9 cellular contexts compared by ENCODE assay signal in genomic region chr6:51350308-51350904, GRCh38.
DNase-seq lines count a peak whose midpoint lies in the region; ATAC-seq and TF ChIP-seq lines count a peak whose summit lies in the region.
"Had no signal": no experiment of that assay in that cellular context is flagged by ENCODE, and none has a peak within 500 bp of the region (broad histone marks: within the 10 kb centered on the region; RNA-seq: fewer than 3 reads in every experiment).

No MANE protein-coding gene starts in this region.

- peak; percentile 40 for TF ChIP-seq CTCF in GM10266 (IDR thresholded peaks at IDR 0.05; ENCODE audit: control insufficient read depth, insufficient read depth, low read depth, missing control alignments)
- peak; percentile 52 for TF ChIP-seq CTCF in LNCAP (IDR thresholded peaks at IDR 0.05)
- peak; percentile 46 for TF ChIP-seq CTCF in MCF 10A (IDR thresholded peaks at IDR 0.05; ENCODE audit: unreplicated experiment)
- peak in 2 of 3 experiments; percentile 14 to 48 for TF ChIP-seq CTCF in nephron (IDR thresholded peaks at IDR 0.05; ENCODE audit: unreplicated experiment in 3 of 3)

- H3K36me3 Mint-ChIP-seq in MCF 10A (ENCODE audit: insufficient read depth, unreplicated experiment) (no peaks in the 10 kb centered on the region), nephron (ENCODE audit: low read depth) (no peaks in the 10 kb centered on the region)

- H3K27ac Mint-ChIP-seq in MCF 10A (ENCODE audit: low read depth, unreplicated experiment) = no peak overlapping the region
- no peak overlapping the region for H3K27ac Mint-ChIP-seq in nephron
- H3K27ac Mint-ChIP-seq: stimulated activated naive CD8-positive, alpha-beta T cell treated with anti-CD3 and anti-CD28 coated beads, Interleukin-15, Interleukin-2, amounts not matched to agents 100 ng/mL and 50 ng/mL, for 24 hours had no signal

- no peak overlapping the region for H3K4me3 Mint-ChIP-seq in MCF 10A (ENCODE audit: unreplicated experiment)
- H3K4me3 Mint-ChIP-seq in nephron = no peak overlapping the region
- H3K4me3 Mint-ChIP-seq: stimulated activated naive CD8-positive, alpha-beta T cell treated with anti-CD3 and anti-CD28 coated beads, Interleukin-15, Interleukin-2, amounts not matched to agents 100 ng/mL and 50 ng/mL, for 24 hours had no signal

- DNase-seq in GM10266 (ENCODE audit: extremely low spot score) (peak; percentile 6), MCF 10A (ENCODE audit: unreplicated experiment) (peak; percentile 30), AG08395 (ENCODE audit: low spot score) (no peak)
- DNase-seq in activated CD4-positive, CD25-positive, alpha-beta regulatory T cell treated with anti-CD3 and anti-CD28 coated beads, Interleukin-2, amount 50 U/mL, for 72 hours = no peak
- DNase-seq in activated effector memory CD4-positive, alpha-beta T cell treated with Interleukin-2 at 50 U/mL for 16 hours = no peak

- no peak for ATAC-seq in GM21717 (IDR thresholded peaks at IDR 0.05; ENCODE audit: unreplicated experiment)

- peaks cover 26% of the 10 kb centered on the region for H3K9me3 Mint-ChIP-seq in MCF 10A (ENCODE audit: unreplicated experiment)
- H3K9me3 Mint-ChIP-seq in nephron = peaks cover 13% of the 10 kb centered on the region

- POLR2A ChIA-PET in MCF 10A (lab: Yijun Ruan, JAX) = no interaction called here

- H3K27me3 Mint-ChIP-seq in MCF 10A (ENCODE audit: insufficient read depth, unreplicated experiment) (no peaks in the 10 kb centered on the region), nephron (ENCODE audit: low read depth) (peaks cover 8% of the 10 kb centered on the region)
- H3K27me3 Mint-ChIP-seq: stimulated activated naive CD8-positive, alpha-beta T cell treated with anti-CD3 and anti-CD28 coated beads, Interleukin-15, Interleukin-2, amounts not matched to agents 100 ng/mL and 50 ng/mL, for 24 hours had no signal

- BruUV-seq in MCF 10A (replicated peaks; lab: Mats Ljungman, UMichigan) = no TSS peak

- intact Hi-C loops in MCF 10A (cut with micrococcal nuclease) = loop anchor here (1.0 to 10.0 kb wide), 3 partner anchors 164 to 534 kb away; no protein-coding TSS in a partner anchor

- H3K4me1 Mint-ChIP-seq in MCF 10A (ENCODE audit: insufficient read depth, unreplicated experiment) = peaks cover 6% of the 10 kb centered on the region
- no peaks in the 10 kb centered on the region for H3K4me1 Mint-ChIP-seq in nephron

- CTCF ChIA-PET in MCF 10A (lab: Yijun Ruan, JAX) = interaction anchor here (0.6 to 3.7 kb wide), 30 partner anchors 15 to 695 kb away, joined by 3 to 26 read pairs (median 4); no protein-coding TSS in a partner anchor

Comparison
In these comparisons a context has a peak if more than half of its experiments do, and no peak if none do; other contexts are left out.
1. DNase-seq: peak in GM10266 (single experiment) and MCF 10A (single experiment); none in AG08395 (single experiment), activated CD4-positive, CD25-positive, alpha-beta regulatory T cell treated with anti-CD3 and anti-CD28 coated beads, Interleukin-2, amount 50 U/mL, for 72 hours (single experiment) and activated effector memory CD4-positive, alpha-beta T cell treated with Interleukin-2 at 50 U/mL for 16 hours (single experiment).
2. Peak in every context shown above with its lines, with median percentiles within 50 percentile points of each other: CTCF ChIP-seq.